In the genomic region with DNA sequence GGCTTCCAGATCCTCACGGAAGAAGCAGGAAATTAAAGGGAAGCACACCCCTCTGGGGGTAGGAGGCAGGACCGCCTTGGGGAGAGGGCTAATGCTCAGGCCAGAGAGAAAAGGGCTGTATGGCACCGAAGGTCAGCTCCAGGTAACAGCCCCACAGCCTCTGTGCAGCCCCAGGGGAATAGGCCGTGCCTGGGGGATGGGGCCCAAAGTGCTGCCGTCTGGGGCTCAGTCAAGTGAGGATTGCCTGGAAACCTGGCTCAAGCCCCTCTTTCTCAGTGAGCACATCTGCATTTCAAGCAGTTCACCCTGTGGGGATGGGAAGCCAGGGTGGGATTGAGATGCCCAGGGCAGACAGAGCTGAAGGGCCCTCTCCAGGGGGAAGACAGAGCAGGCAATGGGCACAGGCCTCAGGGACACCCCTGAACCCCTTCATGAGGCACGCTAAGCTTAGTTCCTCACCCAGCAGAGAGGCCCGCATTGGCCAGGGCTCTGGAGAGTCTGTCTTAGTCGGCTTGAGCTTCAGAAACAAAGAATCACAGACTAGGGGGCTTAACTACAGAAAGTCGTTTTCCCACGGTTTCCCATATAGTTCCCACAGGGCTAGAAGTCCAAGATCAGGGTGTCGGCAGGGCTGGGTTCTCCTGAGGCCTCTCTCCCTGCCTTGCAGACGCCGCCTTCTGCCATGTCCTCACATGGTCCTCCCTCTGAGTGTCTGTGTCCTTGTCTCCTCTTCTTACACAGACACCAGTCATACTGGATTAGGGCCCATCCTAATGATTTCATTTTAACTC, we compare ENCODE assay signal across 20 cellular contexts.
DNase-seq lines count a peak whose midpoint lies in the region; ATAC-seq and TF ChIP-seq lines count a peak whose summit lies in the region.
"Had no signal": no experiment of that assay in that cellular context is flagged by ENCODE, and none has a peak within 500 bp of the region (broad histone marks: within the 10 kb centered on the region; RNA-seq: fewer than 3 reads in every experiment).

No MANE protein-coding gene starts in this region.

- H3K36me3 Mint-ChIP-seq in activated CD4-positive, alpha-beta memory T cell treated with anti-CD3 and anti-CD28 coated beads for 36 hours = no peaks in the 10 kb centered on the region
- H3K36me3 Mint-ChIP-seq in immature natural killer cell = no peaks in the 10 kb centered on the region

- no peaks in the 10 kb centered on the region for H3K27me3 Mint-ChIP-seq in activated CD4-positive, alpha-beta memory T cell treated with anti-CD3 and anti-CD28 coated beads for 36 hours
- peaks cover 0 to 4% (median 2%) of the 10 kb centered on the region in 3 donors for H3K27me3 Mint-ChIP-seq in immature natural killer cell (ENCODE audit: low read depth in 3 of 3)
- H3K27me3 Mint-ChIP-seq: activated CD4-positive, alpha-beta T cell treated with anti-CD3 and anti-CD28 coated beads, Interleukin-2, amount 10 ng/mL, durations not matched to agents 24 days and 14 days had no signal

- H3K4me1 ChIP-seq in left lung (no peaks in the 10 kb centered on the region), suprapubic skin (peaks cover 10% of the 10 kb centered on the region)
- H3K4me1 ChIP-seq: ascending aorta had no signal

- no peaks in the 10 kb centered on the region for H3K4me1 Mint-ChIP-seq in activated CD4-positive, alpha-beta memory T cell treated with anti-CD3 and anti-CD28 coated beads for 36 hours (ENCODE audit: low read depth)
- no peaks in the 10 kb centered on the region for H3K4me1 Mint-ChIP-seq in immature natural killer cell
- H3K4me1 Mint-ChIP-seq: activated CD4-positive, alpha-beta T cell treated with anti-CD3 and anti-CD28 coated beads, Interleukin-2, amount 10 ng/mL, durations not matched to agents 24 days and 14 days had no signal

- H3K27me3 ChIP-seq in left lung (no peaks in the 10 kb centered on the region), suprapubic skin (no peaks in the 10 kb centered on the region)
- H3K27me3 ChIP-seq: ascending aorta, esophagus muscularis mucosa, MG63, neutrophil had no signal

- no peak overlapping the region for H3K4me3 Mint-ChIP-seq in activated CD4-positive, alpha-beta memory T cell treated with anti-CD3 and anti-CD28 coated beads for 36 hours
- no peak overlapping the region for H3K4me3 Mint-ChIP-seq in immature natural killer cell
- H3K4me3 Mint-ChIP-seq: activated CD4-positive, alpha-beta T cell treated with anti-CD3 and anti-CD28 coated beads, Interleukin-2, amount 10 ng/mL, durations not matched to agents 24 days and 14 days had no signal

- POLR2A ChIA-PET in activated CD4-positive, alpha-beta memory T cell treated with anti-CD3 and anti-CD28 coated beads for 36 hours (lab: Charles Lee) = no interaction called here
- POLR2A ChIA-PET in HEK293T (lab: Yijun Ruan, JAX) = no interaction called here

- no peak for TF ChIP-seq POLR2A in suprapubic skin (IDR thresholded peaks at IDR 0.05)

- CTCF ChIA-PET in activated CD4-positive, alpha-beta memory T cell treated with anti-CD3 and anti-CD28 coated beads for 36 hours (lab: Charles Lee) = interaction anchor here (1.1 to 1.4 kb wide), 2 partner anchors 19 to 282 kb away, joined by 3 to 4 read pairs; no protein-coding TSS in a partner anchor
- CTCF ChIA-PET in HEK293T (lab: Yijun Ruan, JAX) = interaction anchor here (1.6 kb wide), 1 partner anchor 18 kb away, joined by 5 read pairs; no protein-coding TSS in a partner anchor

- H3K27ac Mint-ChIP-seq in activated CD4-positive, alpha-beta memory T cell treated with anti-CD3 and anti-CD28 coated beads for 36 hours = no peak overlapping the region
- H3K27ac Mint-ChIP-seq in immature natural killer cell = no peak overlapping the region
- H3K27ac Mint-ChIP-seq: activated CD4-positive, alpha-beta T cell treated with anti-CD3 and anti-CD28 coated beads, Interleukin-2, amount 10 ng/mL, durations not matched to agents 24 days and 14 days had no signal

- no peaks in the 10 kb centered on the region for H3K9me3 Mint-ChIP-seq in activated CD4-positive, alpha-beta memory T cell treated with anti-CD3 and anti-CD28 coated beads for 36 hours
- H3K9me3 Mint-ChIP-seq in immature natural killer cell = peaks cover 0 to 2% (median 0%) of the 10 kb centered on the region in 6 donors
- H3K9me3 Mint-ChIP-seq: activated CD4-positive, alpha-beta T cell treated with anti-CD3 and anti-CD28 coated beads, Interleukin-2, amount 10 ng/mL, durations not matched to agents 24 days and 14 days had no signal

- TF ChIP-seq CTCF in left lung (IDR thresholded peaks at IDR 0.05) (no peak), suprapubic skin (IDR thresholded peaks at IDR 0.05) (no peak)

- DNase-seq in Right ventricle myocardium inferior (ENCODE audit: missing footprints) (peak; percentile 23), Right ventricle myocardium superior (no peak), left lung (peak; percentile 13 to 50), suprapubic skin (ENCODE audit: low spot score in 2 of 2) (peak; percentile 38 to 71), immature natural killer cell (no peak), NCI-H1048 (lab: John Stamatoyannopoulos, UW) (no peak), HEK293T (ENCODE audit: extremely low spot score) (no peak)
- DNase-seq in activated CD4-positive, alpha-beta memory T cell treated with anti-CD3 and anti-CD28 coated beads for 36 hours = peak; percentile 5
- DNase-seq: activated CD4-positive, alpha-beta T cell treated with anti-CD3 and anti-CD28 coated beads, Interleukin-2, amount 10 ng/mL, durations not matched to agents 24 days and 14 days; activated naive CD4-positive, alpha-beta T cell treated with anti-CD3 and anti-CD28 coated beads, Interleukin-2, amount 50 U/mL, for 16 hours; DMS 273 treated with DMSO at 0.1 percent for 48 hours; effector memory CD4-positive, alpha-beta T cell; MG63; NCI-H1694 treated with DMSO at 0.1 percent for 48 hours; NCI-H226; SHP77 treated with DMSO at 0.1 percent for 48 hours; substantia nigra had no signal

- H3K9me3 ChIP-seq in left lung (no peaks in the 10 kb centered on the region), suprapubic skin (no peaks in the 10 kb centered on the region)
- H3K9me3 ChIP-seq: ascending aorta, esophagus muscularis mucosa, MG63, neutrophil had no signal

- ATAC-seq in Right ventricle myocardium inferior (no peak), Right ventricle myocardium superior (ENCODE audit: poor library complexity) (no peak), left lung (no peak)

- TF ChIP-seq EP300 in suprapubic skin (IDR thresholded peaks at IDR 0.05) = no peak

- H3K27ac ChIP-seq in left lung (no peak overlapping the region), suprapubic skin (peak overlapping the region; percentile 70)
- H3K27ac ChIP-seq: ascending aorta, neutrophil had no signal

- no peak overlapping the region for H3K4me3 ChIP-seq in left lung
- H3K4me3 ChIP-seq in suprapubic skin = no peak overlapping the region
- H3K4me3 ChIP-seq: ascending aorta, esophagus muscularis mucosa, MG63 had no signal

- 86% methylated on average over 9 of the region's 13 CpGs for WGBS in suprapubic skin

- no peaks in the 10 kb centered on the region for H3K36me3 ChIP-seq in left lung
- H3K36me3 ChIP-seq in suprapubic skin = no peaks in the 10 kb centered on the region
- H3K36me3 ChIP-seq: ascending aorta, esophagus muscularis mucosa, MG63, neutrophil had no signal

- intact Hi-C loops in Right ventricle myocardium inferior (cut with DNase I) = no loop called here
- intact Hi-C loops in Right ventricle myocardium superior (cut with DNase I) = loop anchor here (5.0 kb wide), 1 partner anchor 283 kb away; no protein-coding TSS in a partner anchor
- intact Hi-C loops in activated CD4-positive, alpha-beta memory T cell treated with anti-CD3 and anti-CD28 coated beads for 36 hours (cut with micrococcal nuclease) = no loop called here
- intact Hi-C loops in left lung (cut with DNase I) = loop anchor here in 1 of 2 donors (10.0 kb wide), 1 partner anchor 285 kb away; no protein-coding TSS in a partner anchor

TF ChIP-seq in HEK293T, 16 proteins besides CTCF, POLR2A, EP300 and RAD21:
- TF ChIP-seq BHLHE40 (IDR thresholded peaks at IDR 0.05; ENCODE audit: borderline replicate concordance) (no peak), HDGF (IDR thresholded peaks at IDR 0.05; ENCODE audit: borderline replicate concordance) (no peak), FOXA1 (IDR thresholded peaks at IDR 0.05) (no peak), ELF4 (IDR thresholded peaks at IDR 0.05) (no peak), NFRKB (IDR thresholded peaks at IDR 0.05) (no peak), FOXK2 (IDR thresholded peaks at IDR 0.05) (no peak), SP1 (IDR thresholded peaks at IDR 0.05) (no peak), CTBP1 (IDR thresholded peaks at IDR 0.05; ENCODE audit: borderline replicate concordance) (no peak)
- TF ChIP-seq, protein P1, sequence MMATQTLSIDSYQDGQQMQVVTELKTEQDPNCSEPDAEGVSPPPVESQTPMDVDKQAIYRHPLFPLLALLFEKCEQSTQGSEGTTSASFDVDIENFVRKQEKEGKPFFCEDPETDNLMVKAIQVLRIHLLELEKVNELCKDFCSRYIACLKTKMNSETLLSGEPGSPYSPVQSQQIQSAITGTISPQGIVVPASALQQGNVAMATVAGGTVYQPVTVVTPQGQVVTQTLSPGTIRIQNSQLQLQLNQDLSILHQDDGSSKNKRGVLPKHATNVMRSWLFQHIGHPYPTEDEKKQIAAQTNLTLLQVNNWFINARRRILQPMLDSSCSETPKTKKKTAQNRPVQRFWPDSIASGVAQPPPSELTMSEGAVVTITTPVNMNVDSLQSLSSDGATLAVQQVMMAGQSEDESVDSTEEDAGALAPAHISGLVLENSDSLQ (IDR thresholded peaks at IDR 0.05) = no peak

Comparison
In these comparisons a context has a peak if more than half of its experiments do, and no peak if none do; other contexts are left out.
1. DNase-seq: peak in Right ventricle myocardium inferior (single experiment), activated CD4-positive, alpha-beta memory T cell treated with anti-CD3 and anti-CD28 coated beads for 36 hours (single experiment), left lung (2 of 2) and suprapubic skin (2 of 2); none in Right ventricle myocardium superior (single experiment), immature natural killer cell (0 of 3), NCI-H1048 (single experiment) and HEK293T (single experiment).